ENCODE assay signal across 12 cellular contexts in the genomic region with DNA sequence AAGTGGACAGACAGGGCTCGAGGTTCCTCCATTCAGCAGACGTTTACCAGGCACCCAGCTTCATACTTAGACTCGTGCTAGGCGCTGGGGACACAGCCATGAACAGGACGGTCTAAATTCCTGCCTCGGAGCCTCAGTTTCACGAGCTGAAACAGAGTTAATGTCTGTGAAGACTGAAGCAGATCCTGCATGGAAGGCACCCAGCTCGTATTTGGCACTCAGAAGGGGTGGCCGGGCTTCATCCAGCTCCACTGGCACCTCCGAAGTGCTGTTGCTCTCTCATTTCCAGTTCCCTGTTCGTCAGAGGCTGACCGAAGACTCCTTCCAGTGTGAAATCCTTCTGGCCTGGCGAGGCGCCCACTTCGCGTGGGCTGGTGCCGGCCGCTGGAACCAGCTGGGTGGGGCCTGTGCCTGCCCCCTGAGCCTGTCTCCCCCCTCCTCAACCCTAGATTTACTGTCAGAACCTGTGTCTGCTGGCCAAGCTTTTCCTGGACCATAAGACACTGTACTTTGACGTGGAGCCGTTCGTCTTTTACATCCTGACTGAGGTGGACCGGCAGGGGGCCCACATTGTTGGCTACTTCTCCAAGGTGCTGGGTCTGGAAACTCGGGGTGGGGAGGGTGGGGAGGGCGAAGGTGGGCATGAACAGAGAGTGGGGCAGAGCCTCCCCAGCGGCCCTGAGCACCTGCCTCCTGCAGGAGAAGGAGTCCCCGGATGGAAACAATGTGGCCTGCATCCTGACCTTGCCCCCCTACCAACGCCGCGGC. TPM values are rescaled to one million over a fixed set of nuclear protein-coding genes. Genes with fewer than 3 reads are reported as not detected.
DNase-seq lines count a peak whose midpoint lies in the region; ATAC-seq and TF ChIP-seq lines count a peak whose summit lies in the region.
"Had no signal": no experiment of that assay in that cellular context is flagged by ENCODE, and none has a peak within 500 bp of the region (broad histone marks: within the 10 kb centered on the region; RNA-seq: fewer than 3 reads in every experiment).

No MANE protein-coding gene starts in this region.

- in situ Hi-C loops in mammary epithelial cell (cut with MboI; ENCODE audit: low sequenced_read_pairs in 2 of 2) = loop anchor here in 1 of 2 donors (25.0 kb wide), 1 partner anchor 142 kb away; the partner anchor contains the start of gene HSD3B7

- peak overlapping the region; percentile 41 for H3K9ac ChIP-seq in mammary epithelial cell (ENCODE audit: insufficient read depth, low read length)

- H3K4me1 ChIP-seq in mammary epithelial cell (ENCODE audit: insufficient read depth, low read length) (peaks cover 53% of the 10 kb centered on the region), right lobe of liver (no peaks in the 10 kb centered on the region)

- no peak for TF ChIP-seq POLR2A in right lobe of liver (IDR thresholded peaks at IDR 0.05)

- TF ChIP-seq CTCF in mammary epithelial cell (conservative IDR thresholded peaks at IDR 0.05 in 1 of 2, IDR thresholded peaks at IDR 0.05 in 1 of 2; ENCODE audit: extremely low read depth in 1 of 2, insufficient read depth in 1 of 2, low read depth in 1 of 2, low read length in 2 of 2) (peak in 1 of 2 donors; percentile 36), right lobe of liver (IDR thresholded peaks at IDR 0.05) (no peak)

- H2AFZ ChIP-seq in mammary epithelial cell (ENCODE audit: low read depth, low read length) = peak overlapping the region; percentile 18

- H3K79me2 ChIP-seq in mammary epithelial cell (ENCODE audit: insufficient read depth, low read length) = peaks cover 23% of the 10 kb centered on the region

- peak overlapping the region; percentile 46 for H3K27ac ChIP-seq in mammary epithelial cell (ENCODE audit: insufficient read depth, low read depth, low read length)
- peak overlapping the region; percentile 55 to 76 (median 73) for H3K27ac ChIP-seq in right lobe of liver
- H3K27ac ChIP-seq in skin epidermis = peak overlapping the region; percentile 35 to 85 (median 77)

- peaks cover 4% of the 10 kb centered on the region for H3K36me3 ChIP-seq in mammary epithelial cell (ENCODE audit: insufficient read depth, low read length)
- H3K36me3 ChIP-seq in right lobe of liver = peaks cover 0 to 27% (median 3%) of the 10 kb centered on the region in 4 donors

- dilution Hi-C loops in mammary epithelial cell (cut with HindIII; ENCODE audit: low sequenced_read_pairs) = no loop called here

- DNase-seq in GF-D8 (lab: John Stamatoyannopoulos, UW) (peak; percentile 41), mammary epithelial cell (peak; percentile 19), right lobe of liver (peak in 1 of 3 donors; percentile 57), DMS79 treated with DMSO at 0.1 percent for 48 hours (lab: John Stamatoyannopoulos, UW) (no peak), NCI-H146 treated with DMSO at 0.1 percent for 48 hours (lab: John Stamatoyannopoulos, UW; ENCODE audit: unreplicated experiment) (no peak), GDM1 (lab: John Stamatoyannopoulos, UW) (no peak)
- DNase-seq in activated CD4-positive, CD25-positive, alpha-beta regulatory T cell (lab: John Stamatoyannopoulos, UW) = no peak
- DNase-seq: CD4-positive, CD25-positive, alpha-beta regulatory T cell; immature natural killer cell; stimulated activated CD8-positive, alpha-beta memory T cell treated with anti-CD3 and anti-CD28 coated beads, Interleukin-4, amount 100 ng/mL, for 48 hours had no signal

- WGBS in mammary epithelial cell (ENCODE audit: low coverage, missing lambda C conversion rate) = 32% methylated on average over 15 of the region's 29 CpGs
- WGBS in right lobe of liver (ENCODE audit: insufficient coverage, low coverage, low lambda C conversion rate, missing lambda C conversion rate) = 62% methylated on average over 6 of the region's 29 CpGs

- BruUV-seq in mammary epithelial cell (replicated peaks; lab: Mats Ljungman, UMichigan) = no TSS peak

- peak overlapping the region; percentile 52 for H3K4me2 ChIP-seq in mammary epithelial cell (ENCODE audit: insufficient read depth, low read depth, low read length)

- H3K9me3 ChIP-seq in mammary epithelial cell (replicated peaks; ENCODE audit: insufficient read depth, low read length) (no peaks in the 10 kb centered on the region), right lobe of liver (no peaks in the 10 kb centered on the region)

- H4K20me1 ChIP-seq in mammary epithelial cell (ENCODE audit: insufficient read depth, low read length) = no peaks in the 10 kb centered on the region

- ATAC-seq in right lobe of liver = peak in 2 of 4 donors; percentile 31 to 40
- ATAC-seq: activated CD4-positive, CD25-positive, alpha-beta regulatory T cell treated with anti-CD3 and anti-CD28 coated beads, Interleukin-2, amount 50 U/mL, for 24 hours had no signal

- CTCF ChIA-PET in mammary epithelial cell (lab: Charles Lee; ENCODE audit: low non-redundant PET) = interaction anchor here (0.7 kb wide), 1 partner anchor 65 kb away, joined by 6 read pairs; no protein-coding TSS in a partner anchor

- H3K4me3 ChIP-seq in mammary epithelial cell (replicated peaks in 1 of 3; ENCODE audit: insufficient read depth in 1 of 3, low read depth in 2 of 3, low read length in 3 of 3) (no peak overlapping the region), right lobe of liver (no peak overlapping the region), skin epidermis (peak overlapping the region in 1 of 7 experiments; percentile 7)

- intact Hi-C loops in mammary epithelial cell (cut with micrococcal nuclease) = no loop called here
- intact Hi-C loops in right lobe of liver (cut with DNase I) = no loop called here

- H3K27me3 ChIP-seq in mammary epithelial cell (ENCODE audit: insufficient read depth, low read length) (no peaks in the 10 kb centered on the region), right lobe of liver (no peaks in the 10 kb centered on the region)

RNA-seq across cellular contexts. Expression of gene PRSS8, which starts 5.8 kb away (rescaled TPM):
- 10 to 100 TPM; 43.7 to 69.4 TPM for total RNA-seq in mammary epithelial cell
- polyA plus RNA-seq in mammary epithelial cell = 66.3 TPM
- 52.7 TPM for polyA minus RNA-seq in mammary epithelial cell
- total RNA-seq in right lobe of liver = 10 to 100 TPM in 4 of 6 experiments, 1 to 10 TPM in 2; 5.6 to 20.0 (median 13.1) TPM
- total RNA-seq: CD4-positive, CD25-positive, alpha-beta regulatory T cell had no signal
- polyA plus RNA-seq: CD4-positive, CD25-positive, alpha-beta regulatory T cell; immature natural killer cell had no signal

RNA-seq across cellular contexts. Expression of gene KAT8, which starts 12.3 kb away (rescaled TPM):
- 10 to 100 TPM; 22.7 to 34.0 TPM for total RNA-seq in mammary epithelial cell
- 23.1 TPM for polyA plus RNA-seq in mammary epithelial cell
- polyA minus RNA-seq in mammary epithelial cell = 17.5 TPM
- total RNA-seq in right lobe of liver = 10 to 100 TPM; 20.4 to 29.9 (median 25.2) TPM

RNA-seq across cellular contexts. Expression of gene PRSS36, which starts 20.1 kb away (rescaled TPM):
- total RNA-seq in mammary epithelial cell = under 1 TPM; under 0.01 to 0.35 TPM
- 0.54 TPM for polyA plus RNA-seq in mammary epithelial cell
- polyA minus RNA-seq in mammary epithelial cell = not detected
- total RNA-seq in right lobe of liver = 1 to 10 TPM in 3 of 6 experiments, under 1 TPM in 3; 0.25 to 1.6 (median 1.0) TPM

RNA-seq across cellular contexts. Expression of gene BCKDK, which starts 21.6 kb away (rescaled TPM):
- total RNA-seq in mammary epithelial cell = 10 to 100 TPM; 26.3 to 47.8 TPM
- polyA plus RNA-seq in mammary epithelial cell = 52.1 TPM
- polyA minus RNA-seq in mammary epithelial cell = 48.5 TPM
- total RNA-seq in right lobe of liver = 10 to 100 TPM; 34.8 to 61.5 (median 41.8) TPM

RNA-seq across cellular contexts. Expression of gene VKORC1, which starts 35.2 kb away (rescaled TPM):
- total RNA-seq in mammary epithelial cell (10 to 100 TPM; 45.7 to 65.0 TPM), right lobe of liver (100 to 1,000 TPM; 102 to 297 (median 199) TPM)
- 210 TPM for polyA plus RNA-seq in mammary epithelial cell
- 62.7 TPM for polyA minus RNA-seq in mammary epithelial cell

Comparison
In these comparisons a context has a peak if more than half of its experiments do, and no peak if none do; other contexts are left out.
1. DNase-seq: peak in GF-D8 (single experiment) and mammary epithelial cell (single experiment); none in activated CD4-positive, CD25-positive, alpha-beta regulatory T cell (0 of 4), DMS79 treated with DMSO at 0.1 percent for 48 hours (single experiment), NCI-H146 treated with DMSO at 0.1 percent for 48 hours (single experiment) and GDM1 (single experiment).
2. Peak in every context shown above with its lines, with median percentiles within 50 percentile points of each other: H3K27ac ChIP-seq.